ENCODE assay signal across 2 cellular contexts in the genomic region with DNA sequence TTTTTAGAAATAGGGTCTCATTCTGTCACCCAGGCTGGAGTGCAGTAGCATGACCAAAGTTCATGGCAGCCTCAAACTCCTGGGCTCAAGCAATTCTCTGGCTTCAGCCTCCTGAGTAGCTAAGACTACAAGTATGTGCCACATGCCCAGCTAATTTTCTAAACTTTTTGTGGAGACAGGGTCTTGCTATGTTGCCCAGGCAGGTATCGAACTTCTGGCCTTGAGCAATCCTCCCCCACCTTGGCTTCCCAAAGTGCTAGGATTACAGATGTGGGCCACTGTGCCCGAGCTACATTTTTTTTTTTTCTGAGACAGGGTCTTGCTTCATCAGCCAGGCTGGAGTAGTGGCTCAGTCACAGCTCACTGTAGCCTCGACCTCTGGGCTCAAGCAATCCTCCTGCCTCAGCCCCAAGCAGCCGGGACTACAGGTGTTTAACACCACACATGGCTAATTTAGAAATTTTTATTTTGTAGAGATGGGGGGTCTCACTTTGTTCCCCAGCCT.
TF ChIP-seq lines count a peak whose summit lies in the region.

No MANE protein-coding gene starts in this region.

TF ChIP-seq in HepG2, 621 proteins besides CTCF, POLR2A, EP300 and RAD21 (continues in another document):
- TF ChIP-seq, protein P1, sequence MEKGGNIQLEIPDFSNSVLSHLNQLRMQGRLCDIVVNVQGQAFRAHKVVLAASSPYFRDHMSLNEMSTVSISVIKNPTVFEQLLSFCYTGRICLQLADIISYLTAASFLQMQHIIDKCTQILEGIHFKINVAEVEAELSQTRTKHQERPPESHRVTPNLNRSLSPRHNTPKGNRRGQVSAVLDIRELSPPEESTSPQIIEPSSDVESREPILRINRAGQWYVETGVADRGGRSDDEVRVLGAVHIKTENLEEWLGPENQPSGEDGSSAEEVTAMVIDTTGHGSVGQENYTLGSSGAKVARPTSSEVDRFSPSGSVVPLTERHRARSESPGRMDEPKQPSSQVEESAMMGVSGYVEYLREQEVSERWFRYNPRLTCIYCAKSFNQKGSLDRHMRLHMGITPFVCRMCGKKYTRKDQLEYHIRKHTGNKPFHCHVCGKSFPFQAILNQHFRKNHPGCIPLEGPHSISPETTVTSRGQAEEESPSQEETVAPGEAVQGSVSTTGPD (CRISPR knock-in tag; IDR thresholded peaks at IDR 0.05) = no peak
- no peak for TF ChIP-seq NR1H2 (CRISPR knock-in tag; IDR thresholded peaks at IDR 0.05; ENCODE audit: borderline replicate concordance, low read depth)
- no peak for TF ChIP-seq CREB1 (IDR thresholded peaks at IDR 0.05)
- no peak for TF ChIP-seq CREB1 (CRISPR knock-in tag; IDR thresholded peaks at IDR 0.05)
- TF ChIP-seq, protein P2, sequence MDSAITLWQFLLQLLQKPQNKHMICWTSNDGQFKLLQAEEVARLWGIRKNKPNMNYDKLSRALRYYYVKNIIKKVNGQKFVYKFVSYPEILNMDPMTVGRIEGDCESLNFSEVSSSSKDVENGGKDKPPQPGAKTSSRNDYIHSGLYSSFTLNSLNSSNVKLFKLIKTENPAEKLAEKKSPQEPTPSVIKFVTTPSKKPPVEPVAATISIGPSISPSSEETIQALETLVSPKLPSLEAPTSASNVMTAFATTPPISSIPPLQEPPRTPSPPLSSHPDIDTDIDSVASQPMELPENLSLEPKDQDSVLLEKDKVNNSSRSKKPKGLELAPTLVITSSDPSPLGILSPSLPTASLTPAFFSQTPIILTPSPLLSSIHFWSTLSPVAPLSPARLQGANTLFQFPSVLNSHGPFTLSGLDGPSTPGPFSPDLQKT (CRISPR knock-in tag; IDR thresholded peaks at IDR 0.05; ENCODE audit: borderline replicate concordance) = no peak
- TF ChIP-seq ZNF121 (CRISPR knock-in tag; IDR thresholded peaks at IDR 0.05) = peak; percentile 91
- no peak for TF ChIP-seq MBNL3 (CRISPR knock-in tag; conservative IDR thresholded peaks at IDR 0.05)
- TF ChIP-seq, protein P3, sequence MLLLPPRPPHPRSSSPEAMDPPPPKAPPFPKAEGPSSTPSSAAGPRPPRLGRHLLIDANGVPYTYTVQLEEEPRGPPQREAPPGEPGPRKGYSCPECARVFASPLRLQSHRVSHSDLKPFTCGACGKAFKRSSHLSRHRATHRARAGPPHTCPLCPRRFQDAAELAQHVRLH (CRISPR knock-in tag; IDR thresholded peaks at IDR 0.05; ENCODE audit: borderline replicate concordance, low read depth) = no peak
- peak; percentile 6; the same call in 1 of the 2 replicates for TF ChIP-seq CEBPG (CRISPR knock-in tag; IDR thresholded peaks at IDR 0.05)
- TF ChIP-seq, protein P4, sequence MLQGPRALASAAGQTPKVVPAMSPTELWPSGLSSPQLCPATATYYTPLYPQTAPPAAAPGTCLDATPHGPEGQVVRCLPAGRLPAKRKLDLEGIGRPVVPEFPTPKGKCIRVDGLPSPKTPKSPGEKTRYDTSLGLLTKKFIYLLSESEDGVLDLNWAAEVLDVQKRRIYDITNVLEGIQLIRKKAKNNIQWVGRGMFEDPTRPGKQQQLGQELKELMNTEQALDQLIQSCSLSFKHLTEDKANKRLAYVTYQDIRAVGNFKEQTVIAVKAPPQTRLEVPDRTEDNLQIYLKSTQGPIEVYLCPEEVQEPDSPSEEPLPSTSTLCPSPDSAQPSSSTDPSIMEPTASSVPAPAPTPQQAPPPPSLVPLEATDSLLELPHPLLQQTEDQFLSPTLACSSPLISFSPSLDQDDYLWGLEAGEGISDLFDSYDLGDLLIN (CRISPR knock-in tag; IDR thresholded peaks at IDR 0.05; ENCODE audit: borderline replicate concordance) = no peak
- no peak for TF ChIP-seq SMYD3 (CRISPR knock-in tag; IDR thresholded peaks at IDR 0.05)
- TF ChIP-seq GABPB1 (CRISPR knock-in tag; IDR thresholded peaks at IDR 0.05) = no peak
- no peak for TF ChIP-seq MBD4 (IDR thresholded peaks at IDR 0.05; ENCODE audit: borderline replicate concordance, low read length)
- no peak for TF ChIP-seq HDAC6 (IDR thresholded peaks at IDR 0.05; ENCODE audit: low read depth, low read length)
- TF ChIP-seq, protein P5, sequence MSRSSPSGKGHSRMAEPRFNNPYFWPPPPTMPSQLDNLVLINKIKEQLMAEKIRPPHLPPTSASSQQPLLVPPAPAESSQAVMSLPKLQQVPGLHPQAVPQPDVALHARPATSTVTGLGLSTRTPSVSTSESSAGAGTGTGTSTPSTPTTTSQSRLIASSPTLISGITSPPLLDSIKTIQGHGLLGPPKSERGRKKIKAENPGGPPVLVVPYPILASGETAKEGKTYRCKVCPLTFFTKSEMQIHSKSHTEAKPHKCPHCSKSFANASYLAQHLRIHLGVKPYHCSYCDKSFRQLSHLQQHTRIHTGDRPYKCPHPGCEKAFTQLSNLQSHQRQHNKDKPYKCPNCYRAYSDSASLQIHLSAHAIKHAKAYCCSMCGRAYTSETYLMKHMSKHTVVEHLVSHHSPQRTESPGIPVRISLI (CRISPR knock-in tag; IDR thresholded peaks at IDR 0.05; ENCODE audit: borderline replicate concordance) = peak; percentile 72
- TF ChIP-seq ZFP36L2 (CRISPR knock-in tag; IDR thresholded peaks at IDR 0.05) = no peak
- no peak for TF ChIP-seq SALL2 (CRISPR knock-in tag; IDR thresholded peaks at IDR 0.05)
- TF ChIP-seq, protein P6, sequence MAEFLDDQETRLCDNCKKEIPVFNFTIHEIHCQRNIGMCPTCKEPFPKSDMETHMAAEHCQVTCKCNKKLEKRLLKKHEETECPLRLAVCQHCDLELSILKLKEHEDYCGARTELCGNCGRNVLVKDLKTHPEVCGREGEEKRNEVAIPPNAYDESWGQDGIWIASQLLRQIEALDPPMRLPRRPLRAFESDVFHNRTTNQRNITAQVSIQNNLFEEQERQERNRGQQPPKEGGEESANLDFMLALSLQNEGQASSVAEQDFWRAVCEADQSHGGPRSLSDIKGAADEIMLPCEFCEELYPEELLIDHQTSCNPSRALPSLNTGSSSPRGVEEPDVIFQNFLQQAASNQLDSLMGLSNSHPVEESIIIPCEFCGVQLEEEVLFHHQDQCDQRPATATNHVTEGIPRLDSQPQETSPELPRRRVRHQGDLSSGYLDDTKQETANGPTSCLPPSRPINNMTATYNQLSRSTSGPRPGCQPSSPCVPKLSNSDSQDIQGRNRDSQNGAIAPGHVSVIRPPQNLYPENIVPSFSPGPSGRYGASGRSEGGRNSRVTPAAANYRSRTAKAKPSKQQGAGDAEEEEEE (CRISPR knock-in tag; IDR thresholded peaks at IDR 0.05; ENCODE audit: borderline replicate concordance) = no peak
- TF ChIP-seq, protein P7, sequence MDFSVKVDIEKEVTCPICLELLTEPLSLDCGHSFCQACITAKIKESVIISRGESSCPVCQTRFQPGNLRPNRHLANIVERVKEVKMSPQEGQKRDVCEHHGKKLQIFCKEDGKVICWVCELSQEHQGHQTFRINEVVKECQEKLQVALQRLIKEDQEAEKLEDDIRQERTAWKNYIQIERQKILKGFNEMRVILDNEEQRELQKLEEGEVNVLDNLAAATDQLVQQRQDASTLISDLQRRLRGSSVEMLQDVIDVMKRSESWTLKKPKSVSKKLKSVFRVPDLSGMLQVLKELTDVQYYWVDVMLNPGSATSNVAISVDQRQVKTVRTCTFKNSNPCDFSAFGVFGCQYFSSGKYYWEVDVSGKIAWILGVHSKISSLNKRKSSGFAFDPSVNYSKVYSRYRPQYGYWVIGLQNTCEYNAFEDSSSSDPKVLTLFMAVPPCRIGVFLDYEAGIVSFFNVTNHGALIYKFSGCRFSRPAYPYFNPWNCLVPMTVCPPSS (IDR thresholded peaks at IDR 0.05) = no peak
- TF ChIP-seq CEBPB (IDR thresholded peaks at IDR 0.05; ENCODE audit: borderline replicate concordance, low read depth, low read length) = peak; percentile 43; the same call in 1 of the 2 replicates

TF ChIP-seq in WTC11, 78 proteins besides CTCF, POLR2A, EP300 and RAD21 (continued from another document):
- TF ChIP-seq, protein P8, sequence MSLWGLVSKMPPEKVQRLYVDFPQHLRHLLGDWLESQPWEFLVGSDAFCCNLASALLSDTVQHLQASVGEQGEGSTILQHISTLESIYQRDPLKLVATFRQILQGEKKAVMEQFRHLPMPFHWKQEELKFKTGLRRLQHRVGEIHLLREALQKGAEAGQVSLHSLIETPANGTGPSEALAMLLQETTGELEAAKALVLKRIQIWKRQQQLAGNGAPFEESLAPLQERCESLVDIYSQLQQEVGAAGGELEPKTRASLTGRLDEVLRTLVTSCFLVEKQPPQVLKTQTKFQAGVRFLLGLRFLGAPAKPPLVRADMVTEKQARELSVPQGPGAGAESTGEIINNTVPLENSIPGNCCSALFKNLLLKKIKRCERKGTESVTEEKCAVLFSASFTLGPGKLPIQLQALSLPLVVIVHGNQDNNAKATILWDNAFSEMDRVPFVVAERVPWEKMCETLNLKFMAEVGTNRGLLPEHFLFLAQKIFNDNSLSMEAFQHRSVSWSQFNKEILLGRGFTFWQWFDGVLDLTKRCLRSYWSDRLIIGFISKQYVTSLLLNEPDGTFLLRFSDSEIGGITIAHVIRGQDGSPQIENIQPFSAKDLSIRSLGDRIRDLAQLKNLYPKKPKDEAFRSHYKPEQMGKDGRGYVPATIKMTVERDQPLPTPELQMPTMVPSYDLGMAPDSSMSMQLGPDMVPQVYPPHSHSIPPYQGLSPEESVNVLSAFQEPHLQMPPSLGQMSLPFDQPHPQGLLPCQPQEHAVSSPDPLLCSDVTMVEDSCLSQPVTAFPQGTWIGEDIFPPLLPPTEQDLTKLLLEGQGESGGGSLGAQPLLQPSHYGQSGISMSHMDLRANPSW (CRISPR knock-in tag; conservative IDR thresholded peaks at IDR 0.05; ENCODE audit: low read depth) = no peak
